ENCODE assay signal across 11 cellular contexts in the genomic region with DNA sequence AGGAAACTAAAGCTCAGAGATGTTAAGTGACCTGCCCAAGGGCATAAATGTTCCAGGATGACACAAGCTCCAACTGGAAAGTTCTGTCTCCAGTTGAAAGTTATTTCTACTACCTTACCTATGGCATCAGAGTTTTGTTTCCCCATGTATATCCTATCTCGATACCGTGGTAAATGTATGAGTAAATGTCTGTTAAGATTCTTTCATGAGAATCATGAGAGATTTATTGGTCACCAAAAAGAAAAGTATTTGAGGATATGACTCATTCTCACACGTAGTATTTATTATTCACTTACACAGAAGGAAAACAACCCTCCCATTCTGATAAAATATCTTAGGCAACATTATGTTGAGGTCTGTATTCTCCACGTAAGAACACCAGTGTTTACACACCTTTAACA. TPM values are rescaled to one million over a fixed set of nuclear protein-coding genes. Genes with fewer than 3 reads are reported as not detected.
A peak's percentile ranks its signal among the peaks of the same experiment; 100 is the strongest.
DNase-seq lines count a peak whose midpoint lies in the region; ATAC-seq and TF ChIP-seq lines count a peak whose summit lies in the region.
"Had no signal": no experiment of that assay in that cellular context is flagged by ENCODE, and none has a peak within 500 bp of the region (broad histone marks: within the 10 kb centered on the region; RNA-seq: fewer than 3 reads in every experiment).

No MANE protein-coding gene starts in this region.

- H4K5ac ChIP-seq in IMR-90 (ENCODE audit: low read depth, low read length) = no peak overlapping the region

- H3K79me1 ChIP-seq in IMR-90 (ENCODE audit: low read depth in 1 of 2, low read length in 2 of 2) = no peaks in the 10 kb centered on the region

- no peak overlapping the region for H2AK5ac ChIP-seq in IMR-90 (ENCODE audit: low read depth, low read length)

- H2AK9ac ChIP-seq in IMR-90 (replicated peaks; ENCODE audit: low read depth, low read length, poor library complexity) = no peak overlapping the region

- H3K4me3 ChIP-seq in IMR-90 (ENCODE audit: insufficient read depth, low read depth, low read length) (no peak overlapping the region), adrenal gland (no peak overlapping the region)
- H3K4me3 ChIP-seq: coronary artery, psoas muscle had no signal

- H3K27ac Mint-ChIP-seq in osteocyte (ENCODE audit: unreplicated experiment) = peak overlapping the region; percentile 66

- intact Hi-C loops in IMR-90 (cut with micrococcal nuclease) = no loop called here
- intact Hi-C loops in posterior vena cava (cut with DNase I) = no loop called here
- intact Hi-C loops in adrenal gland (cut with DNase I) = no loop called here

- H3K23ac ChIP-seq in IMR-90 (ENCODE audit: low read depth, low read length) = no peak overlapping the region

- no peak overlapping the region for H2BK5ac ChIP-seq in IMR-90 (ENCODE audit: low read depth, low read length, poor library complexity, severe bottlenecking)

- H4K8ac ChIP-seq in IMR-90 (ENCODE audit: low read depth in 2 of 2, low read length in 2 of 2) = no peak overlapping the region

- no peaks in the 10 kb centered on the region for H3K9me3 ChIP-seq in IMR-90 (ENCODE audit: control insufficient read depth, insufficient read depth, low read length)
- no peaks in the 10 kb centered on the region for H3K9me3 ChIP-seq in adrenal gland (replicated peaks in 1 of 3)
- H3K9me3 ChIP-seq: psoas muscle had no signal

- no peak overlapping the region for H3K4ac ChIP-seq in IMR-90 (ENCODE audit: low read depth, low read length)

- no CpG with 5 or more reads among the region's 4 CpGs for whole genome bisulfite sequencing in IMR-90 (ENCODE audit: extremely low coverage in 2 of 2, insufficient read length in 1 of 2), 2 experiments
- 33 to 54% (median 39%) methylated on average over 4 of the region's 4 CpGs for WGBS in adrenal gland, 4 donors

- H3K4me2 ChIP-seq in IMR-90 (ENCODE audit: low read depth, low read length) = no peak overlapping the region; the same call in 1 of the 2 replicates

- H3K36me3 ChIP-seq in IMR-90 (ENCODE audit: control insufficient read depth, insufficient read depth, low read length) (no peaks in the 10 kb centered on the region), adrenal gland (replicated peaks in 1 of 2) (no peaks in the 10 kb centered on the region)

- H3K18ac ChIP-seq in IMR-90 (ENCODE audit: low read depth, low read length) = peak overlapping the region; percentile 6; the same call in 1 of the 2 replicates

- H2AFZ ChIP-seq in IMR-90 (replicated peaks; ENCODE audit: low read length, poor library complexity) = no peak overlapping the region

- POLR2A ChIA-PET in IMR-90 (lab: Charles Lee; ENCODE audit: unreplicated experiment) = no interaction called here

- H3K9me1 ChIP-seq in IMR-90 (ENCODE audit: insufficient read depth, low read length) = no peaks in the 10 kb centered on the region

- no peaks in the 10 kb centered on the region for H3K9me3 Mint-ChIP-seq in osteocyte (ENCODE audit: unreplicated experiment)

- no peak overlapping the region for H2BK120ac ChIP-seq in IMR-90 (ENCODE audit: low read depth, low read length)

- DNase-seq in COLO829 (ENCODE audit: low spot score) = peak; percentile 93
- DNase-seq in IMR-90 = peak; percentile 75
- peak; percentile 77 for DNase-seq in dermis blood vessel endothelial cell
- DNase-seq in osteocyte (ENCODE audit: extremely low spot score, unreplicated experiment) = no peak
- DNase-seq in DMS79 (lab: John Stamatoyannopoulos, UW) = no peak
- DNase-seq in posterior vena cava (ENCODE audit: low spot score) = no peak
- DNase-seq in adrenal gland = no peak
- DNase-seq: NCI-H2171 treated with DMSO at 0.1 percent for 48 hours, psoas muscle had no signal

- CTCF ChIA-PET in IMR-90 (lab: Yijun Ruan, JAX) = interaction anchor here (0.7 to 0.9 kb wide), 2 partner anchors 11 to 20 kb away, joined by 3 to 9 read pairs; no protein-coding TSS in a partner anchor

- BruUV-seq in IMR-90 (replicated peaks; lab: Mats Ljungman, UMichigan) = no TSS peak

- H3K36me3 Mint-ChIP-seq in osteocyte (ENCODE audit: unreplicated experiment) = peaks cover 3% of the 10 kb centered on the region

- peaks cover 13% of the 10 kb centered on the region for H3K4me1 Mint-ChIP-seq in osteocyte (ENCODE audit: unreplicated experiment)

- no peaks in the 10 kb centered on the region for H3K27me3 Mint-ChIP-seq in osteocyte (ENCODE audit: unreplicated experiment)

- H3K14ac ChIP-seq in IMR-90 (replicated peaks; ENCODE audit: low read depth, low read length) = no peak overlapping the region

- in situ Hi-C loops in IMR-90 (cut with MboI; ENCODE audit: low sequenced_read_pairs) = no loop called here

- no peak for TF ChIP-seq RAD21 in IMR-90 (IDR thresholded peaks at IDR 0.05; ENCODE audit: low read length)

- TF ChIP-seq POLR2A in IMR-90 (IDR thresholded peaks at IDR 0.05; ENCODE audit: low read depth, low read length) (no peak), adrenal gland (IDR thresholded peaks at IDR 0.05) (no peak)

- no peak overlapping the region for H2BK20ac ChIP-seq in IMR-90 (ENCODE audit: low read depth, low read length)

- H3K4me1 ChIP-seq in IMR-90 (ENCODE audit: control insufficient read depth, insufficient read depth, low read length) = peaks cover 2% of the 10 kb centered on the region; the same call in 1 of the 2 replicates
- no peaks in the 10 kb centered on the region for H3K4me1 ChIP-seq in adrenal gland (replicated peaks in 1 of 2)
- H3K4me1 ChIP-seq: psoas muscle had no signal

- no peak overlapping the region for H3K56ac ChIP-seq in IMR-90 (ENCODE audit: extremely low read depth, insufficient read depth, low read length)

- H3K9ac ChIP-seq in IMR-90 (ENCODE audit: low read depth, low read length) = no peak overlapping the region

- no peaks in the 10 kb centered on the region for H4K20me1 ChIP-seq in IMR-90 (ENCODE audit: insufficient read depth, low read length)

- H2BK15ac ChIP-seq in IMR-90 (ENCODE audit: low read depth, low read length) = 0 out of 3 replicates have a peak overlapping the region, but pooled peaks have one; percentile 38

- no peak overlapping the region for H3K4me3 Mint-ChIP-seq in osteocyte (ENCODE audit: unreplicated experiment)

- dilution Hi-C loops in IMR-90 (cut with HindIII; ENCODE audit: low sequenced_read_pairs, unreplicated experiment) = no loop called here

- peak; percentile 71 for ATAC-seq in IMR-90 (ENCODE audit: low read depth)
- no peak for ATAC-seq in GM19351 (IDR thresholded peaks at IDR 0.05; ENCODE audit: unreplicated experiment)
- ATAC-seq: psoas muscle had no signal

- no peaks in the 10 kb centered on the region for H3K27me3 ChIP-seq in IMR-90 (ENCODE audit: control insufficient read depth, insufficient read depth, low read length)
- H3K27me3 ChIP-seq in adrenal gland = no peaks in the 10 kb centered on the region

- no peak overlapping the region for H4K91ac ChIP-seq in IMR-90 (ENCODE audit: insufficient read depth, low read depth, low read length)

- H3K27ac ChIP-seq in IMR-90 (ENCODE audit: insufficient read depth, low read length) (no peak overlapping the region), adrenal gland (no peak overlapping the region)
- H3K27ac ChIP-seq: coronary artery, psoas muscle had no signal

- TF ChIP-seq CTCF in IMR-90 (conservative IDR thresholded peaks at IDR 0.05; ENCODE audit: low read depth, low read length) = no peak
- no peak for TF ChIP-seq CTCF in osteocyte (IDR thresholded peaks at IDR 0.05)
- TF ChIP-seq CTCF in adrenal gland (IDR thresholded peaks at IDR 0.05) = no peak

TF ChIP-seq in IMR-90, 13 proteins besides CTCF, POLR2A, EP300 and RAD21:
- TF ChIP-seq CHD1 (IDR thresholded peaks at IDR 0.05; ENCODE audit: low read depth, low read length) = no peak
- no peak for TF ChIP-seq SMC3 (IDR thresholded peaks at IDR 0.05; ENCODE audit: low read depth, low read length)
- TF ChIP-seq FOS (IDR thresholded peaks at IDR 0.05; ENCODE audit: low read depth, low read length) = peak; percentile 54; the same call in 1 of the 2 replicates
- no peak for TF ChIP-seq CEBPB (IDR thresholded peaks at IDR 0.05; ENCODE audit: low read depth, low read length)

RNA-seq across cellular contexts. Expression of a gene that starts 11.1 kb away (rescaled TPM):
- total RNA-seq in IMR-90 (2012; rRNA removed) (not detected in 2 replicates), dermis blood vessel endothelial cell (not detected in 2 replicates), osteocyte (not detected in 2 replicates), posterior vena cava (not detected), adrenal gland (1 to 10 TPM in 6 of 8 donors, under 1 TPM in 2; 0.11 to 8.2 (median 2.7) TPM)
- polyA plus RNA-seq in IMR-90 (2012; rRNA removed) (0.03 TPM in 1 of 2 replicates, not detected in the other), adrenal gland (1 to 10 TPM in 2 of 3 donors, under 1 TPM in 1; 0.57 to 4.8 (median 3.0) TPM)
- not detected in 2 replicates for polyA plus RNA-seq in IMR-90 (2012; cell fraction: cytosol; rRNA removed)
- 0.13 TPM in 1 of 2 replicates, not detected in the other for polyA plus RNA-seq in IMR-90 (2012; cell fraction: nucleus; rRNA removed; ENCODE audit: low replicate concordance)

Comparison
In these comparisons a context has a peak if more than half of its experiments do, and no peak if none do; other contexts are left out.
1. DNase-seq: peak in COLO829 (single experiment), IMR-90 (single experiment) and dermis blood vessel endothelial cell (single experiment); none in osteocyte (single experiment), DMS79 (single experiment), posterior vena cava (single experiment) and adrenal gland (0 of 7).